In the genomic region with DNA sequence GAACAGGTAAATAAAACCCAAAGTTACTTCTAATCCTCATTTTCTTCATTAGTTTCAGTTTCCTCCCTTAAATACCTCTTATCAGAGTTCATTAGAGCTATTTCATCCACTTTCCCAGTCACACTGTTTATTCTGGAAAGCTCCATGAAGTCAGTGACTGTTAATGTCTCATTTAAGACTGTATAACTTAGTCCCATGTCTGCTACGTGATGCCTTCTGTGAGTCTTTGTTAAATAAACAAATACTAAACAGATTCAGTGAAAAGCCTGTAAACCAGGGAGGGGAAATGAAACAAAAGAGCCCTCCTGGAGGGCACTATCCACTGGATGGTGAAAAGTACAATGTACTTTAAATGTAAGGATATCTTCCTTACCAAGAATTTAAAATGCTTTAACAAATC, we compare ENCODE assay signal across 1 cellular context.
TF ChIP-seq lines count a peak whose summit lies in the region.

No MANE protein-coding gene starts in this region.

TF ChIP-seq in HEK293, 187 proteins besides CTCF, POLR2A, EP300 and RAD21 (continues in another document):
- no peak for TF ChIP-seq KLF8 (tag by site-specific recombination; IDR thresholded peaks at IDR 0.05)
- peak; percentile 12; the same call in 1 of the 2 replicates for TF ChIP-seq TRIM28 (IDR thresholded peaks at IDR 0.05; ENCODE audit: borderline replicate concordance, low read length)
- TF ChIP-seq ZNF677 (tag by site-specific recombination; IDR thresholded peaks at IDR 0.05): no peak
- TF ChIP-seq, protein P1, sequence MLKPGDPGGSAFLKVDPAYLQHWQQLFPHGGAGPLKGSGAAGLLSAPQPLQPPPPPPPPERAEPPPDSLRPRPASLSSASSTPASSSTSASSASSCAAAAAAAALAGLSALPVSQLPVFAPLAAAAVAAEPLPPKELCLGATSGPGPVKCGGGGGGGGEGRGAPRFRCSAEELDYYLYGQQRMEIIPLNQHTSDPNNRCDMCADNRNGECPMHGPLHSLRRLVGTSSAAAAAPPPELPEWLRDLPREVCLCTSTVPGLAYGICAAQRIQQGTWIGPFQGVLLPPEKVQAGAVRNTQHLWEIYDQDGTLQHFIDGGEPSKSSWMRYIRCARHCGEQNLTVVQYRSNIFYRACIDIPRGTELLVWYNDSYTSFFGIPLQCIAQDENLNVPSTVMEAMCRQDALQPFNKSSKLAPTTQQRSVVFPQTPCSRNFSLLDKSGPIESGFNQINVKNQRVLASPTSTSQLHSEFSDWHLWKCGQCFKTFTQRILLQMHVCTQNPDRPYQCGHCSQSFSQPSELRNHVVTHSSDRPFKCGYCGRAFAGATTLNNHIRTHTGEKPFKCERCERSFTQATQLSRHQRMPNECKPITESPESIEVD (tag by site-specific recombination; IDR thresholded peaks at IDR 0.05): peak; percentile 67
- peak; percentile 64; the same call in 1 of the 2 replicates for TF ChIP-seq ZSCAN30 (tag by site-specific recombination; IDR thresholded peaks at IDR 0.05)
- TF ChIP-seq WT1 (tag by site-specific recombination; IDR thresholded peaks at IDR 0.05): peak; percentile 84
- TF ChIP-seq, protein P2, sequence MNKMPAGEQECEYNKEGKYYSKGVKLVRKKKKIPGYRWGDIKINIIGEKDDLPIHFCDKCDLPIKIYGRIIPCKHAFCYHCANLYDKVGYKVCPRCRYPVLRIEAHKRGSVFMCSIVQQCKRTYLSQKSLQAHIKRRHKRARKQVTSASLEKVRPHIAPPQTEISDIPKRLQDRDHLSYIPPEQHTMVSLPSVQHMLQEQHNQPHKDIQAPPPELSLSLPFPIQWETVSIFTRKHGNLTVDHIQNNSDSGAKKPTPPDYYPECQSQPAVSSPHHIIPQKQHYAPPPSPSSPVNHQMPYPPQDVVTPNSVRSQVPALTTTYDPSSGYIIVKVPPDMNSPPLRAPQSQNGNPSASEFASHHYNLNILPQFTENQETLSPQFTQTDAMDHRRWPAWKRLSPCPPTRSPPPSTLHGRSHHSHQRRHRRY (tag by site-specific recombination; IDR thresholded peaks at IDR 0.05): no peak
- TF ChIP-seq, protein P3, sequence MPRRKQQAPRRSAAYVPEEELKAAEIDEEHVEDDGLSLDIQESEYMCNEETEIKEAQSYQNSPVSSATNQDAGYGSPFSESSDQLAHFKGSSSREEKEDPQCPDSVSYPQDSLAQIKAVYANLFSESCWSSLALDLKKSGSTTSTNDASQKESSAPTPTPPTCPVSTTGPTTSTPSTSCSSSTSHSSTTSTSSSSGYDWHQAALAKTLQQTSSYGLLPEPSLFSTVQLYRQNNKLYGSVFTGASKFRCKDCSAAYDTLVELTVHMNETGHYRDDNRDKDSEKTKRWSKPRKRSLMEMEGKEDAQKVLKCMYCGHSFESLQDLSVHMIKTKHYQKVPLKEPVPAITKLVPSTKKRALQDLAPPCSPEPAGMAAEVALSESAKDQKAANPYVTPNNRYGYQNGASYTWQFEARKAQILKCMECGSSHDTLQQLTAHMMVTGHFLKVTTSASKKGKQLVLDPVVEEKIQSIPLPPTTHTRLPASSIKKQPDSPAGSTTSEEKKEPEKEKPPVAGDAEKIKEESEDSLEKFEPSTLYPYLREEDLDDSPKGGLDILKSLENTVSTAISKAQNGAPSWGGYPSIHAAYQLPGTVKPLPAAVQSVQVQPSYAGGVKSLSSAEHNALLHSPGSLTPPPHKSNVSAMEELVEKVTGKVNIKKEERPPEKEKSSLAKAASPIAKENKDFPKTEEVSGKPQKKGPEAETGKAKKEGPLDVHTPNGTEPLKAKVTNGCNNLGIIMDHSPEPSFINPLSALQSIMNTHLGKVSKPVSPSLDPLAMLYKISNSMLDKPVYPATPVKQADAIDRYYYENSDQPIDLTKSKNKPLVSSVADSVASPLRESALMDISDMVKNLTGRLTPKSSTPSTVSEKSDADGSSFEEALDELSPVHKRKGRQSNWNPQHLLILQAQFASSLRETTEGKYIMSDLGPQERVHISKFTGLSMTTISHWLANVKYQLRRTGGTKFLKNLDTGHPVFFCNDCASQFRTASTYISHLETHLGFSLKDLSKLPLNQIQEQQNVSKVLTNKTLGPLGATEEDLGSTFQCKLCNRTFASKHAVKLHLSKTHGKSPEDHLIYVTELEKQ (tag by site-specific recombination; IDR thresholded peaks at IDR 0.05; ENCODE audit: borderline replicate concordance): no peak
- TF ChIP-seq ZNF202 (tag by site-specific recombination; IDR thresholded peaks at IDR 0.05; ENCODE audit: borderline replicate concordance): no peak
- no peak for TF ChIP-seq MZF1 (tag by site-specific recombination; IDR thresholded peaks at IDR 0.05; ENCODE audit: borderline replicate concordance)
- no peak for TF ChIP-seq ZFP41 (tag by site-specific recombination; IDR thresholded peaks at IDR 0.05; ENCODE audit: borderline replicate concordance)
- no peak for TF ChIP-seq ZNF776 (tag by site-specific recombination; IDR thresholded peaks at IDR 0.05; ENCODE audit: borderline replicate concordance)
- TF ChIP-seq ZNF530 (tag by site-specific recombination; IDR thresholded peaks at IDR 0.05; ENCODE audit: low read depth): no peak
- TF ChIP-seq ZNF24 (tag by site-specific recombination; IDR thresholded peaks at IDR 0.05): no peak
- TF ChIP-seq GLIS1 (tag by site-specific recombination; IDR thresholded peaks at IDR 0.05): peak; percentile 71
- TF ChIP-seq ZNF670 (tag by site-specific recombination; IDR thresholded peaks at IDR 0.05; ENCODE audit: low read depth): no peak
- TF ChIP-seq ZBTB20 (tag by site-specific recombination; IDR thresholded peaks at IDR 0.05): peak; percentile 50; the same call in 1 of the 2 replicates
- TF ChIP-seq, protein P4, sequence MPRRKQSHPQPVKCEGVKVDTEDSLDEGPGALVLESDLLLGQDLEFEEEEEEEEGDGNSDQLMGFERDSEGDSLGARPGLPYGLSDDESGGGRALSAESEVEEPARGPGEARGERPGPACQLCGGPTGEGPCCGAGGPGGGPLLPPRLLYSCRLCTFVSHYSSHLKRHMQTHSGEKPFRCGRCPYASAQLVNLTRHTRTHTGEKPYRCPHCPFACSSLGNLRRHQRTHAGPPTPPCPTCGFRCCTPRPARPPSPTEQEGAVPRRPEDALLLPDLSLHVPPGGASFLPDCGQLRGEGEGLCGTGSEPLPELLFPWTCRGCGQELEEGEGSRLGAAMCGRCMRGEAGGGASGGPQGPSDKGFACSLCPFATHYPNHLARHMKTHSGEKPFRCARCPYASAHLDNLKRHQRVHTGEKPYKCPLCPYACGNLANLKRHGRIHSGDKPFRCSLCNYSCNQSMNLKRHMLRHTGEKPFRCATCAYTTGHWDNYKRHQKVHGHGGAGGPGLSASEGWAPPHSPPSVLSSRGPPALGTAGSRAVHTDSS (tag by site-specific recombination; IDR thresholded peaks at IDR 0.05): no peak
- peak; percentile 46; the same call in 1 of the 2 replicates for TF ChIP-seq FEZF1 (tag by site-specific recombination; IDR thresholded peaks at IDR 0.05)
- TF ChIP-seq ZNF544 (tag by site-specific recombination; IDR thresholded peaks at IDR 0.05): no peak
- TF ChIP-seq ZNF843 (tag by site-specific recombination; IDR thresholded peaks at IDR 0.05): 0 out of 2 replicates have a peak, but pooled peaks have one; percentile 18
- TF ChIP-seq, protein P5, sequence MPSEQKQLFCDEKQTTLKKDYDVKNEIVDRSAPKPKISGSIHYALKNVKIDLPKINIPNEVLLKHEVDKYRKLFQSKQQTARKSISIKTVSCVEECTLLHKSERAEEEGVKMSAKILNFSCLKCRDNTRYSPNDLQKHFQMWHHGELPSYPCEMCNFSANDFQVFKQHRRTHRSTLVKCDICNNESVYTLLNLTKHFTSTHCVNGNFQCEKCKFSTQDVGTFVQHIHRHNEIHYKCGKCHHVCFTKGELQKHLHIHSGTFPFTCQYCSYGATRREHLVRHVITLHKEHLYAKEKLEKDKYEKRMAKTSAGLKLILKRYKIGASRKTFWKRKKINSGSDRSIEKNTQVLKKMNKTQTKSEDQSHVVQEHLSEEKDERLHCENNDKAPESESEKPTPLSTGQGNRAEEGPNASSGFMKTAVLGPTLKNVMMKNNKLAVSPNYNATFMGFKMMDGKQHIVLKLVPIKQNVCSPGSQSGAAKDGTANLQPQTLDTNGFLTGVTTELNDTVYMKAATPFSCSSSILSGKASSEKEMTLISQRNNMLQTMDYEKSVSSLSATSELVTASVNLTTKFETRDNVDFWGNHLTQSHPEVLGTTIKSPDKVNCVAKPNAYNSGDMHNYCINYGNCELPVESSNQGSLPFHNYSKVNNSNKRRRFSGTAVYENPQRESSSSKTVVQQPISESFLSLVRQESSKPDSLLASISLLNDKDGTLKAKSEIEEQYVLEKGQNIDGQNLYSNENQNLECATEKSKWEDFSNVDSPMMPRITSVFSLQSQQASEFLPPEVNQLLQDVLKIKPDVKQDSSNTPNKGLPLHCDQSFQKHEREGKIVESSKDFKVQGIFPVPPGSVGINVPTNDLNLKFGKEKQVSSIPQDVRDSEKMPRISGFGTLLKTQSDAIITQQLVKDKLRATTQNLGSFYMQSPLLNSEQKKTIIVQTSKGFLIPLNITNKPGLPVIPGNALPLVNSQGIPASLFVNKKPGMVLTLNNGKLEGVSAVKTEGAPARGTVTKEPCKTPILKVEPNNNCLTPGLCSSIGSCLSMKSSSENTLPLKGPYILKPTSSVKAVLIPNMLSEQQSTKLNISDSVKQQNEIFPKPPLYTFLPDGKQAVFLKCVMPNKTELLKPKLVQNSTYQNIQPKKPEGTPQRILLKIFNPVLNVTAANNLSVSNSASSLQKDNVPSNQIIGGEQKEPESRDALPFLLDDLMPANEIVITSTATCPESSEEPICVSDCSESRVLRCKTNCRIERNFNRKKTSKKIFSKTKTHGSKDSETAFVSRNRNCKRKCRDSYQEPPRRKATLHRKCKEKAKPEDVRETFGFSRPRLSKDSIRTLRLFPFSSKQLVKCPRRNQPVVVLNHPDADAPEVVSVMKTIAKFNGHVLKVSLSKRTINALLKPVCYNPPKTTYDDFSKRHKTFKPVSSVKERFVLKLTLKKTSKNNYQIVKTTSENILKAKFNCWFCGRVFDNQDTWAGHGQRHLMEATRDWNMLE (tag by site-specific recombination; conservative IDR thresholded peaks at IDR 0.05; ENCODE audit: low read depth): no peak
- TF ChIP-seq ZIC2 (tag by site-specific recombination; IDR thresholded peaks at IDR 0.05): no peak
- TF ChIP-seq HOXA7 (CRISPR knock-in tag; IDR thresholded peaks at IDR 0.05; ENCODE audit: borderline replicate concordance): no peak
- TF ChIP-seq SP7 (tag by site-specific recombination; IDR thresholded peaks at IDR 0.05): no peak
- TF ChIP-seq ZNF157 (tag by site-specific recombination; IDR thresholded peaks at IDR 0.05): no peak
- TF ChIP-seq SP3 (tag by site-specific recombination; IDR thresholded peaks at IDR 0.05): no peak
- TF ChIP-seq KLF1 (tag by site-specific recombination; IDR thresholded peaks at IDR 0.05): no peak
- TF ChIP-seq ZNF777 (tag by site-specific recombination; IDR thresholded peaks at IDR 0.05; ENCODE audit: borderline replicate concordance): no peak
- TF ChIP-seq RBAK (tag by site-specific recombination; IDR thresholded peaks at IDR 0.05): no peak
- TF ChIP-seq, protein P6, sequence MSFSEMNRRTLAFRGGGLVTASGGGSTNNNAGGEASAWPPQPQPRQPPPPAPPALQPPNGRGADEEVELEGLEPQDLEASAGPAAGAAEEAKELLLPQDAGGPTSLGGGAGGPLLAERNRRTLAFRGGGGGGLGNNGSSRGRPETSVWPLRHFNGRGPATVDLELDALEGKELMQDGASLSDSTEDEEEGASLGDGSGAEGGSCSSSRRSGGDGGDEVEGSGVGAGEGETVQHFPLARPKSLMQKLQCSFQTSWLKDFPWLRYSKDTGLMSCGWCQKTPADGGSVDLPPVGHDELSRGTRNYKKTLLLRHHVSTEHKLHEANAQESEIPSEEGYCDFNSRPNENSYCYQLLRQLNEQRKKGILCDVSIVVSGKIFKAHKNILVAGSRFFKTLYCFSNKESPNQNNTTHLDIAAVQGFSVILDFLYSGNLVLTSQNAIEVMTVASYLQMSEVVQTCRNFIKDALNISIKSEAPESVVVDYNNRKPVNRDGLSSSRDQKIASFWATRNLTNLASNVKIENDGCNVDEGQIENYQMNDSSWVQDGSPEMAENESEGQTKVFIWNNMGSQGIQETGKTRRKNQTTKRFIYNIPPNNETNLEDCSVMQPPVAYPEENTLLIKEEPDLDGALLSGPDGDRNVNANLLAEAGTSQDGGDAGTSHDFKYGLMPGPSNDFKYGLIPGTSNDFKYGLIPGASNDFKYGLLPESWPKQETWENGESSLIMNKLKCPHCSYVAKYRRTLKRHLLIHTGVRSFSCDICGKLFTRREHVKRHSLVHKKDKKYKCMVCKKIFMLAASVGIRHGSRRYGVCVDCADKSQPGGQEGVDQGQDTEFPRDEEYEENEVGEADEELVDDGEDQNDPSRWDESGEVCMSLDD (tag by site-specific recombination; IDR thresholded peaks at IDR 0.05): no peak
- no peak for TF ChIP-seq ZNF600 (tag by site-specific recombination; IDR thresholded peaks at IDR 0.05)
- no peak for TF ChIP-seq ZNF366 (tag by site-specific recombination; conservative IDR thresholded peaks at IDR 0.05)
- TF ChIP-seq, protein P7, sequence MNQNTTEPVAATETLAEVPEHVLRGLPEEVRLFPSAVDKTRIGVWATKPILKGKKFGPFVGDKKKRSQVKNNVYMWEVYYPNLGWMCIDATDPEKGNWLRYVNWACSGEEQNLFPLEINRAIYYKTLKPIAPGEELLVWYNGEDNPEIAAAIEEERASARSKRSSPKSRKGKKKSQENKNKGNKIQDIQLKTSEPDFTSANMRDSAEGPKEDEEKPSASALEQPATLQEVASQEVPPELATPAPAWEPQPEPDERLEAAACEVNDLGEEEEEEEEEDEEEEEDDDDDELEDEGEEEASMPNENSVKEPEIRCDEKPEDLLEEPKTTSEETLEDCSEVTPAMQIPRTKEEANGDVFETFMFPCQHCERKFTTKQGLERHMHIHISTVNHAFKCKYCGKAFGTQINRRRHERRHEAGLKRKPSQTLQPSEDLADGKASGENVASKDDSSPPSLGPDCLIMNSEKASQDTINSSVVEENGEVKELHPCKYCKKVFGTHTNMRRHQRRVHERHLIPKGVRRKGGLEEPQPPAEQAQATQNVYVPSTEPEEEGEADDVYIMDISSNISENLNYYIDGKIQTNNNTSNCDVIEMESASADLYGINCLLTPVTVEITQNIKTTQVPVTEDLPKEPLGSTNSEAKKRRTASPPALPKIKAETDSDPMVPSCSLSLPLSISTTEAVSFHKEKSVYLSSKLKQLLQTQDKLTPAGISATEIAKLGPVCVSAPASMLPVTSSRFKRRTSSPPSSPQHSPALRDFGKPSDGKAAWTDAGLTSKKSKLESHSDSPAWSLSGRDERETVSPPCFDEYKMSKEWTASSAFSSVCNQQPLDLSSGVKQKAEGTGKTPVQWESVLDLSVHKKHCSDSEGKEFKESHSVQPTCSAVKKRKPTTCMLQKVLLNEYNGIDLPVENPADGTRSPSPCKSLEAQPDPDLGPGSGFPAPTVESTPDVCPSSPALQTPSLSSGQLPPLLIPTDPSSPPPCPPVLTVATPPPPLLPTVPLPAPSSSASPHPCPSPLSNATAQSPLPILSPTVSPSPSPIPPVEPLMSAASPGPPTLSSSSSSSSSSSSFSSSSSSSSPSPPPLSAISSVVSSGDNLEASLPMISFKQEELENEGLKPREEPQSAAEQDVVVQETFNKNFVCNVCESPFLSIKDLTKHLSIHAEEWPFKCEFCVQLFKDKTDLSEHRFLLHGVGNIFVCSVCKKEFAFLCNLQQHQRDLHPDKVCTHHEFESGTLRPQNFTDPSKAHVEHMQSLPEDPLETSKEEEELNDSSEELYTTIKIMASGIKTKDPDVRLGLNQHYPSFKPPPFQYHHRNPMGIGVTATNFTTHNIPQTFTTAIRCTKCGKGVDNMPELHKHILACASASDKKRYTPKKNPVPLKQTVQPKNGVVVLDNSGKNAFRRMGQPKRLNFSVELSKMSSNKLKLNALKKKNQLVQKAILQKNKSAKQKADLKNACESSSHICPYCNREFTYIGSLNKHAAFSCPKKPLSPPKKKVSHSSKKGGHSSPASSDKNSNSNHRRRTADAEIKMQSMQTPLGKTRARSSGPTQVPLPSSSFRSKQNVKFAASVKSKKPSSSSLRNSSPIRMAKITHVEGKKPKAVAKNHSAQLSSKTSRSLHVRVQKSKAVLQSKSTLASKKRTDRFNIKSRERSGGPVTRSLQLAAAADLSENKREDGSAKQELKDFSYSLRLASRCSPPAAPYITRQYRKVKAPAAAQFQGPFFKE (tag by site-specific recombination; IDR thresholded peaks at IDR 0.05; ENCODE audit: borderline replicate concordance): no peak
- no peak for TF ChIP-seq GLIS2 (tag by site-specific recombination; IDR thresholded peaks at IDR 0.05)
